8 cellular contexts compared by ENCODE assay signal in the genomic region with DNA sequence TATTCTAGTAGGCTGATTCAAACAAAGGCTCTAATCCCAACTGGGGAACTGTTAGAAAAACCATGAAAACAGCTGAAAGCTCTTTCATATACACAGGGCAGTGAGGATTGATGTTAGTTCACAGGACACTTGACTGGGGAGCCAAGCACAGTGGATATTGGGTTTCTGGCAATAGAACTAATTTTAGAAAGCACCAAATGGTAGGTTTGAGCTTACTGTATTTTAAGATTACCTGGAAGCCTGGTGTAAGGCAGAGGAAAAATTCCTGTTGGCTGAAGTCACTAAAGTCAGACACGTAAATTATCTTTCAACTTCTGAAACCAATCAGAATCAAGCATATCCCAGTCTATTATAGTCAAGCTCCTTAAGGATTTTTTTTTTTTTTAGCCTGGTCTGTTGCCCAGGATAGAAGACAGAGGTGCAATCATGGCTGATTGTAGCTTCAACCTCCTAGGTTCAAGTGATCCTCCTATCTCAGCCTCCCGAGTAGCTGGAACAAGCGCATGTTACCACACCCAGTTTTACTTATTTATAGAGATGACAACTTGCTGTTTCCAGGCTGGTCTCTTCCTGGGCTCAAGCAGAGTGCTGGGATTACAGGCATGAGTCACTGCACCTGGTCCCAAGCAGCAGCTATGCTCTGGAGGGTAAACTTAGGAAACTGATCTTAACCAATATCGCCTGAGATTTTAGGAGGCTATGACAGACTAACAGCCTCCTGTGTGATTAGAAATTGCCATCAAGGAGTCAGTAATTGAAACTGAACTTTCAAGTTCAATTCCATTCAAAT. TPM values are rescaled to one million over a fixed set of nuclear protein-coding genes. Genes with fewer than 3 reads are reported as not detected.
DNase-seq lines count a peak whose midpoint lies in the region; ATAC-seq and TF ChIP-seq lines count a peak whose summit lies in the region.

No MANE protein-coding gene starts in this region.

- no peaks in the 10 kb centered on the region for H3K27me3 ChIP-seq in colonic mucosa
- no peaks in the 10 kb centered on the region for H3K27me3 ChIP-seq in neuron (ENCODE audit: insufficient read depth, low read length)

- no peak overlapping the region for H2AFZ ChIP-seq in neuron (ENCODE audit: low read depth, low read length)

- no peak overlapping the region for H3K27ac ChIP-seq in colonic mucosa

- peak overlapping the region; percentile 92 for H3K9ac ChIP-seq in ES-I3 (ENCODE audit: low read depth, low read length)
- H3K9ac ChIP-seq in colonic mucosa (ENCODE audit: low read depth in 2 of 2, low read length in 2 of 2), result peak overlapping the region in 1 of 2 donors; percentile 38

- DNase-seq in NCI-H226 (peak; percentile 43), colonic mucosa (no peak), NCI-H1694 treated with DMSO at 0.1 percent for 48 hours (lab: John Stamatoyannopoulos, UW) (no peak), nucleus accumbens (lab: John Stamatoyannopoulos, UW) (no peak)

- no peak for ATAC-seq in HG02759 (IDR thresholded peaks at IDR 0.05; ENCODE audit: unreplicated experiment)
- ATAC-seq in HG03095 (IDR thresholded peaks at IDR 0.05; ENCODE audit: unreplicated experiment), result no peak

- intact Hi-C loops in colonic mucosa (cut with DNase I), result loop anchor here (5.0 kb wide), 1 partner anchor 83 kb away; a partner anchor contains a TSS

- H3K4me3 ChIP-seq in colonic mucosa (peak overlapping the region; percentile 71), neuron (ENCODE audit: low read length) (peak overlapping the region; percentile 85)

- no peak for TF ChIP-seq CTCF in colonic mucosa (IDR thresholded peaks at IDR 0.05)

- H3K4me1 ChIP-seq in ES-I3 (ENCODE audit: insufficient read depth, low read length) (peaks cover 5% of the 10 kb centered on the region; the same call in 1 of the 2 replicates), colonic mucosa (peaks cover 14% of the 10 kb centered on the region), neuron (ENCODE audit: insufficient read depth, low read length) (peaks cover 23% of the 10 kb centered on the region)

- H3K36me3 ChIP-seq in ES-I3 (ENCODE audit: insufficient read depth, low read length) (peaks cover 22% of the 10 kb centered on the region), colonic mucosa (no peaks in the 10 kb centered on the region), neuron (ENCODE audit: insufficient read depth, low read length) (peaks cover 18% of the 10 kb centered on the region)

- no peaks in the 10 kb centered on the region for H3K9me3 ChIP-seq in ES-I3 (ENCODE audit: control insufficient read depth, insufficient read depth, low read length)
- no peaks in the 10 kb centered on the region for H3K9me3 ChIP-seq in colonic mucosa
- no peaks in the 10 kb centered on the region for H3K9me3 ChIP-seq in neuron (ENCODE audit: low read length)

RNA-seq across cellular contexts. Expression of a gene that starts 32.5 kb away (rescaled TPM):
- total RNA-seq in colonic mucosa, result 10 to 100 TPM; 87.7 to 99.3 TPM
